In the genomic region with DNA sequence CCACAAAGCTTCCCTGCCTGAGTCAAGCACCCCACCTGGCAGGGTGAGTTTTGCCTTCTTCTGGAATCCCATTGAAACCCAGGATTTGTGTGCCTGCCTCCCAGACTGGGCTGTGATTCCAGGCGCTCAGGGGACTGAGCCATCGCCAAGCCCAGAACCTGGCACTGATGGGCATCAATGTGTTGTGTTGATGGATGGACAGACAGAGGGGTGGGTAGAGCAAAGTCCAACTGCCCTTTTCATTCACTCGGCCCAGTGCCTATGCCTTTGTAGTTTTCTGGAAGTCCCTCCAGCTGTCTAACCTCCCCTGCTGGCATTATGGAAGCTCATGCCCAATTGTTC, we compare ENCODE assay signal across 8 cellular contexts.
DNase-seq lines count a peak whose midpoint lies in the region; ATAC-seq and TF ChIP-seq lines count a peak whose summit lies in the region.

No MANE protein-coding gene starts in this region.

- H3K9ac ChIP-seq in SU-DHL-6 (ENCODE audit: low read length): no peak overlapping the region

- H3K4me3 Mint-ChIP-seq in CD8-positive, alpha-beta memory T cell: peak overlapping the region in 6 of 7 donors; percentile 11 to 84 (median 81)

- no peaks in the 10 kb centered on the region for H3K79me2 ChIP-seq in SU-DHL-6 (ENCODE audit: insufficient read depth, low read length)

- H3K4me3 ChIP-seq in CD8-positive, alpha-beta memory T cell (ENCODE audit: low read length): peak overlapping the region; percentile 39
- H3K4me3 ChIP-seq in SU-DHL-6 (ENCODE audit: insufficient read depth, low read length, poor library complexity, severe bottlenecking) (no peak overlapping the region), gastroesophageal sphincter (peak overlapping the region in 1 of 2 donors; percentile 46), prostate gland (peak overlapping the region in 1 of 2 donors; percentile 19)

- peak overlapping the region; percentile 60 for H3K27ac ChIP-seq in CD8-positive, alpha-beta memory T cell (ENCODE audit: low read depth, low read length)
- H3K27ac ChIP-seq in SU-DHL-6 (ENCODE audit: low read depth, low read length) (no peak overlapping the region), gastroesophageal sphincter (peak overlapping the region; percentile 85 to 94 (median 90)), prostate gland (peak overlapping the region; percentile 91 to 95)

- POLR2A ChIA-PET in CD8-positive, alpha-beta memory T cell (lab: Charles Lee): no interaction called here

- no peak for TF ChIP-seq EP300 in gastroesophageal sphincter (IDR thresholded peaks at IDR 0.05)

- CTCF ChIA-PET in CD8-positive, alpha-beta memory T cell (lab: Charles Lee): interaction anchor here (1.3 kb wide), 2 partner anchors 21 to 22 kb away, joined by 3 to 8 read pairs; no protein-coding TSS in a partner anchor

- ATAC-seq in gastroesophageal sphincter (no peak), GM21447 (IDR thresholded peaks at IDR 0.05; ENCODE audit: unreplicated experiment) (no peak)

- H4K20me1 ChIP-seq in SU-DHL-6 (ENCODE audit: low read depth, low read length): no peaks in the 10 kb centered on the region

- peaks cover 9% of the 10 kb centered on the region for H3K4me1 ChIP-seq in CD8-positive, alpha-beta memory T cell (ENCODE audit: insufficient read depth, low read length)
- H3K4me1 ChIP-seq in gastroesophageal sphincter (peaks cover 4 to 63% (median 20%) of the 10 kb centered on the region in 3 donors), prostate gland (replicated peaks) (no peaks in the 10 kb centered on the region)

- no peaks in the 10 kb centered on the region for H3K9me2 ChIP-seq in SU-DHL-6 (replicated peaks; ENCODE audit: insufficient read depth, low read length)

- no peak for TF ChIP-seq CTCF in SU-DHL-6 (IDR thresholded peaks at IDR 0.05; ENCODE audit: insufficient read depth, low read length, poor library complexity, severe bottlenecking)
- no peak for TF ChIP-seq CTCF in gastroesophageal sphincter (IDR thresholded peaks at IDR 0.05)
- TF ChIP-seq CTCF in prostate gland (IDR thresholded peaks at IDR 0.05): no peak

- DNase-seq in CD8-positive, alpha-beta memory T cell: no peak
- DNase-seq in prostate gland (ENCODE audit: low spot score) (no peak), D341Med (ENCODE audit: low spot score) (no peak), kidney glomerular epithelial cell (lab: John Stamatoyannopoulos, UW) (no peak), SW 1271 (lab: John Stamatoyannopoulos, UW) (no peak)

- WGBS in gastroesophageal sphincter (ENCODE audit: low coverage in 1 of 2), 2 donors: 60 to 76% methylated on average over 1 to 2 of the region's 3 CpGs
- WGBS in prostate gland: 49% methylated on average over 3 of the region's 3 CpGs

- H3K4me1 Mint-ChIP-seq in CD8-positive, alpha-beta memory T cell: peaks cover 24 to 31% (median 27%) of the 10 kb centered on the region in 3 donors

- H3K4me2 ChIP-seq in SU-DHL-6 (ENCODE audit: low read depth, low read length, poor library complexity, severe bottlenecking): peak overlapping the region; percentile 69

- H3K36me3 Mint-ChIP-seq in CD8-positive, alpha-beta memory T cell: no peaks in the 10 kb centered on the region

- peaks cover 27% of the 10 kb centered on the region for H3K27me3 ChIP-seq in CD8-positive, alpha-beta memory T cell (ENCODE audit: insufficient read depth, low read length, poor library complexity, severe bottlenecking)
- H3K27me3 ChIP-seq in SU-DHL-6 (ENCODE audit: low read length): no peaks in the 10 kb centered on the region
- H3K27me3 ChIP-seq in gastroesophageal sphincter: no peaks in the 10 kb centered on the region
- H3K27me3 ChIP-seq in prostate gland (replicated peaks; ENCODE audit: insufficient read depth): no peaks in the 10 kb centered on the region

- peak overlapping the region in 1 of 8 donors; percentile 45 for H3K27ac Mint-ChIP-seq in CD8-positive, alpha-beta memory T cell

- H3K9me3 Mint-ChIP-seq in CD8-positive, alpha-beta memory T cell: no peaks in the 10 kb centered on the region

- intact Hi-C loops in prostate gland (cut with DNase I): no loop called here

- H3K27me3 Mint-ChIP-seq in CD8-positive, alpha-beta memory T cell: peaks cover 33 to 75% of the 10 kb centered on the region in 2 donors

- H3K9me3 ChIP-seq in CD8-positive, alpha-beta memory T cell (ENCODE audit: low read length): no peaks in the 10 kb centered on the region
- H3K9me3 ChIP-seq in SU-DHL-6 (ENCODE audit: insufficient read depth, low read length): no peaks in the 10 kb centered on the region
- no peaks in the 10 kb centered on the region for H3K9me3 ChIP-seq in gastroesophageal sphincter
- no peaks in the 10 kb centered on the region for H3K9me3 ChIP-seq in prostate gland

- H2AFZ ChIP-seq in SU-DHL-6 (ENCODE audit: low read depth, low read length, severe bottlenecking): no peak overlapping the region

- H3F3A ChIP-seq in SU-DHL-6 (ENCODE audit: insufficient read depth): no peaks in the 10 kb centered on the region

- H3K36me3 ChIP-seq in CD8-positive, alpha-beta memory T cell (ENCODE audit: insufficient read depth, low read length): no peaks in the 10 kb centered on the region
- H3K36me3 ChIP-seq in SU-DHL-6 (ENCODE audit: low read length) (no peaks in the 10 kb centered on the region), gastroesophageal sphincter (no peaks in the 10 kb centered on the region), prostate gland (no peaks in the 10 kb centered on the region)

- no peak for TF ChIP-seq POLR2A in gastroesophageal sphincter (IDR thresholded peaks at IDR 0.05)
- TF ChIP-seq POLR2A in prostate gland (IDR thresholded peaks at IDR 0.05): no peak
